22 cellular contexts compared by ENCODE assay signal in genomic region chr10:1170867-1171180, GRCh38.
DNase-seq lines count a peak whose midpoint lies in the region; ATAC-seq, FAIRE-seq and TF ChIP-seq lines count a peak whose summit lies in the region.
"Had no signal": no experiment of that assay in that cellular context is flagged by ENCODE, and none has a peak within 500 bp of the region (broad histone marks: within the 10 kb centered on the region; RNA-seq: fewer than 3 reads in every experiment).

No MANE protein-coding gene starts in this region.

- H2BK12ac ChIP-seq in neuronal stem cell (ENCODE audit: low read length) = peak overlapping the region; percentile 76

- no peaks in the 10 kb centered on the region for H3K79me2 ChIP-seq in HepG2 (ENCODE audit: insufficient read depth, low read length)

- intact Hi-C loops in right lobe of liver (cut with DNase I) = no loop called here
- intact Hi-C loops in HepG2 (cut with micrococcal nuclease; ENCODE audit: unreplicated experiment) = no loop called here
- intact Hi-C loops in spleen (cut with DNase I; ENCODE audit: low total_unique reads) = no loop called here

- no peaks in the 10 kb centered on the region for H3K9me3 ChIP-seq in right lobe of liver
- no peaks in the 10 kb centered on the region for H3K9me3 ChIP-seq in HepG2 (ENCODE audit: low read length)
- peaks cover 0 to 3% of the 10 kb centered on the region in 2 donors for H3K9me3 ChIP-seq in neuronal stem cell (replicated peaks in 1 of 2; ENCODE audit: control insufficient read depth in 2 of 2, insufficient read depth in 1 of 2, low read depth in 1 of 2, low read length in 2 of 2)
- H3K9me3 ChIP-seq in spleen = no peaks in the 10 kb centered on the region
- H3K9me3 ChIP-seq: A549, Caco-2 had no signal

- H3K4me3 ChIP-seq in right lobe of liver (no peak overlapping the region), HepG2 (replicated peaks in 1 of 3; ENCODE audit: insufficient read depth in 1 of 3, low read depth in 2 of 3, low read length in 3 of 3) (no peak overlapping the region), neuronal stem cell (ENCODE audit: low read length in 2 of 2) (no peak overlapping the region), spleen (no peak overlapping the region)
- H3K4me3 ChIP-seq: A549, K562 had no signal

- POLR2A ChIA-PET in HepG2 (lab: Yijun Ruan, JAX) = no interaction called here

- ATAC-seq in right lobe of liver (no peak), HepG2 (no peak), HG03159 (IDR thresholded peaks at IDR 0.05; ENCODE audit: unreplicated experiment) (no peak), HG03442 (IDR thresholded peaks at IDR 0.05; ENCODE audit: unreplicated experiment) (no peak), HG02678 (IDR thresholded peaks at IDR 0.05; ENCODE audit: unreplicated experiment) (no peak)
- ATAC-seq: K562 had no signal

- H3K9ac ChIP-seq in HepG2 (ENCODE audit: insufficient read depth, low read depth, low read length) (no peak overlapping the region), neuronal stem cell (ENCODE audit: low read depth, low read length, poor library complexity) (peak overlapping the region; percentile 74)

- CTCF ChIA-PET in HepG2 (lab: Yijun Ruan, JAX; ENCODE audit: low intra/inter-chr PET ratio, low total read pairs) = no interaction called here

- H3K14ac ChIP-seq in neuronal stem cell (ENCODE audit: low read length) = peak overlapping the region; percentile 97

- peak overlapping the region; percentile 92 for H3K23ac ChIP-seq in neuronal stem cell (ENCODE audit: low read depth, low read length, poor library complexity)

- H3K4me1 ChIP-seq in right lobe of liver (no peaks in the 10 kb centered on the region), HepG2 (ENCODE audit: insufficient read depth, low read length) (no peaks in the 10 kb centered on the region), neuronal stem cell (ENCODE audit: control insufficient read depth in 2 of 2, insufficient read depth in 1 of 2, low read depth in 1 of 2, low read length in 2 of 2) (peaks cover 0 to 2% of the 10 kb centered on the region in 2 donors), spleen (no peaks in the 10 kb centered on the region)
- H3K4me1 ChIP-seq: A549, Caco-2 had no signal

- H3K4ac ChIP-seq in neuronal stem cell (ENCODE audit: low read length) = no peak overlapping the region

- WGBS in right lobe of liver (ENCODE audit: insufficient coverage, low coverage, low lambda C conversion rate, missing lambda C conversion rate) = 88% methylated on average over 7 of the region's 13 CpGs
- WGBS in HepG2 (ENCODE audit: low lambda C conversion rate) = 19% methylated on average over 7 of the region's 13 CpGs
- no CpG with 5 or more reads among the region's 13 CpGs for WGBS in neuronal stem cell (ENCODE audit: extremely low coverage in 2 of 2, insufficient read length in 2 of 2, insufficient replicate concordance in 1 of 2), 2 donors
- 86 to 93% (median 88%) methylated on average over 13 of the region's 13 CpGs for WGBS in spleen, 5 donors

- no peak for TF ChIP-seq CTCF in right lobe of liver (IDR thresholded peaks at IDR 0.05)
- no peak for TF ChIP-seq CTCF in HepG2 (CRISPR knock-in tag; IDR thresholded peaks at IDR 0.05)
- no peak for TF ChIP-seq CTCF in spleen (IDR thresholded peaks at IDR 0.05 in 8 of 11, conservative IDR thresholded peaks at IDR 0.05 in 3 of 11)

- H4K91ac ChIP-seq in neuronal stem cell (ENCODE audit: low read depth, low read length, poor library complexity) = peak overlapping the region; percentile 69

- no peak overlapping the region for H4K8ac ChIP-seq in neuronal stem cell (ENCODE audit: low read depth, low read length)

- in situ Hi-C loops in HepG2 (cut with HindIII; ENCODE audit: extremely low pct_ligation_motif_present, low pct_unique_long_range_greater_than_20kb) = no loop called here

- TF ChIP-seq RAD21 in HepG2 (CRISPR knock-in tag; IDR thresholded peaks at IDR 0.05) = no peak

- H3K36me3 ChIP-seq in right lobe of liver = no peaks in the 10 kb centered on the region
- H3K36me3 ChIP-seq in HepG2 (replicated peaks in 1 of 2; ENCODE audit: control insufficient read depth in 1 of 2, insufficient read depth in 2 of 2, low read length in 2 of 2) = no peaks in the 10 kb centered on the region
- H3K36me3 ChIP-seq in neuronal stem cell (replicated peaks in 1 of 2; ENCODE audit: control insufficient read depth in 2 of 2, insufficient read depth in 2 of 2, low read length in 2 of 2) = peaks cover 0 to 2% of the 10 kb centered on the region in 2 donors
- H3K36me3 ChIP-seq in spleen = no peaks in the 10 kb centered on the region

- H3K18ac ChIP-seq in neuronal stem cell (ENCODE audit: low read length) = peak overlapping the region; percentile 84

- peak overlapping the region; percentile 45 for H2BK5ac ChIP-seq in neuronal stem cell (ENCODE audit: low read length)

- peak overlapping the region; percentile 96 for H2BK120ac ChIP-seq in neuronal stem cell (ENCODE audit: low read depth, low read length)

- no peak for TF ChIP-seq EP300 in HepG2 (IDR thresholded peaks at IDR 0.05; ENCODE audit: low read depth in 2 of 2, low read length in 2 of 2)
- no peak for TF ChIP-seq EP300 in HepG2 (CRISPR knock-in tag; IDR thresholded peaks at IDR 0.05; ENCODE audit: borderline replicate concordance)

- FAIRE-seq in HepG2 (lab: Jason Lieb, UNC) = no peak
- FAIRE-seq: A549, D721Med, GM12892, GM18507, K562 had no signal

- H3K79me1 ChIP-seq in neuronal stem cell (ENCODE audit: low read depth, low read length) = no peaks in the 10 kb centered on the region

- H3K4me2 ChIP-seq in HepG2 (ENCODE audit: low read depth, low read length) (no peak overlapping the region), neuronal stem cell (ENCODE audit: insufficient read depth, low read length, poor library complexity, severe bottlenecking) (no peak overlapping the region)
- H3K4me2 ChIP-seq: A549 had no signal

- DNase-seq in right lobe of liver (peak in 2 of 3 donors; percentile 10 to 37), HepG2 (ENCODE audit: low spot score) (no peak), neuronal stem cell (ENCODE audit: low spot score) (no peak), spleen (peak; percentile 41)
- DNase-seq: AML-193; CD4-positive, alpha-beta T cell; GDM1; GOT3; H9; IMR-90 had no signal

- BruUV-seq in HepG2 (replicated peaks; lab: Mats Ljungman, UMichigan) = no TSS peak

- H2AK5ac ChIP-seq in neuronal stem cell (ENCODE audit: low read depth, low read length) = peak overlapping the region; percentile 83

- peak overlapping the region; percentile 45 for H2BK15ac ChIP-seq in neuronal stem cell (ENCODE audit: low read length)

- H3K27ac ChIP-seq in right lobe of liver (no peak overlapping the region), HepG2 (ENCODE audit: extremely low read length, insufficient read depth, low read length) (no peak overlapping the region), neuronal stem cell (replicated peaks; ENCODE audit: low read length) (no peak overlapping the region), spleen (no peak overlapping the region)
- H3K27ac ChIP-seq: 22Rv1, A549, C4-2B, HL-60 had no signal

- H3K27me3 ChIP-seq in right lobe of liver (no peaks in the 10 kb centered on the region), HepG2 (ENCODE audit: control insufficient read depth in 1 of 2, insufficient read depth in 2 of 2, low read length in 2 of 2) (peaks cover 15 to 86% of the 10 kb centered on the region in 2 experiments), neuronal stem cell (ENCODE audit: control insufficient read depth in 3 of 3, insufficient read depth in 3 of 3, low read depth in 1 of 3, low read length in 3 of 3) (peaks cover 0 to 9% (median 0%) of the 10 kb centered on the region in 3 experiments), spleen (replicated peaks in 1 of 7) (peaks cover 0 to 30% (median 0%) of the 10 kb centered on the region in 7 donors)

- H4K20me1 ChIP-seq in HepG2 (ENCODE audit: insufficient read depth, low read length) = no peaks in the 10 kb centered on the region

- H2AFZ ChIP-seq in HepG2 (ENCODE audit: low read length) (no peak overlapping the region), neuronal stem cell (ENCODE audit: low read length) (no peak overlapping the region)

- TF ChIP-seq POLR2A in right lobe of liver (IDR thresholded peaks at IDR 0.05) (no peak), HepG2 (IDR thresholded peaks at IDR 0.05; ENCODE audit: insufficient read depth in 1 of 2, low read depth in 2 of 2, low read length in 2 of 2) (no peak), spleen (IDR thresholded peaks at IDR 0.05) (no peak)

TF ChIP-seq in HepG2, 621 proteins besides CTCF, POLR2A, EP300 and RAD21:
- TF ChIP-seq FOXK1 (CRISPR knock-in tag; IDR thresholded peaks at IDR 0.05; ENCODE audit: borderline replicate concordance, low read depth) (no peak), ZNF180 (CRISPR knock-in tag; IDR thresholded peaks at IDR 0.05; ENCODE audit: borderline replicate concordance, low read depth) (no peak), ZNF776 (CRISPR knock-in tag; IDR thresholded peaks at IDR 0.05) (no peak), ATF7 (IDR thresholded peaks at IDR 0.05) (no peak), ATF7 (CRISPR knock-in tag; IDR thresholded peaks at IDR 0.05) (no peak), RFXANK (CRISPR knock-in tag; IDR thresholded peaks at IDR 0.05) (no peak)

Comparison
In these comparisons a context has a peak if more than half of its experiments do, and no peak if none do; other contexts are left out.
1. DNase-seq: peak in right lobe of liver (2 of 3) and spleen (single experiment); none in HepG2 (single experiment) and neuronal stem cell (single experiment).